Comparison of ENCODE assay signal across 14 cellular contexts in genomic region chr5:159814810-159815585, GRCh38.
"Had no signal": no experiment of that assay in that cellular context is flagged by ENCODE, and none has a peak within 500 bp of the region (broad histone marks: within the 10 kb centered on the region; RNA-seq: fewer than 3 reads in every experiment).

No MANE protein-coding gene starts in this region.

- H3K27me3 ChIP-seq: heart left ventricle, suprapubic skin had no signal

- H3K27ac ChIP-seq: heart left ventricle, left ventricle myocardium inferior, suprapubic skin had no signal

- FAIRE-seq: islet of Langerhans had no signal

- ATAC-seq: heart left ventricle; sciatic nerve; stimulated activated naive CD8-positive, alpha-beta T cell treated with anti-CD3 and anti-CD28 coated beads, Interleukin-15, Interleukin-2, amounts not matched to agents 100 U/mL and 50 U/mL, for 24 hours had no signal

- H3K9me3 ChIP-seq: suprapubic skin had no signal

- H3K4me1 ChIP-seq: left ventricle myocardium inferior had no signal

- DNase-seq: activated CD4-positive, alpha-beta T cell treated with anti-CD3 and anti-CD28 coated beads, Interleukin-2, amount 50 U/mL, for 4 hours; activated gamma-delta T cell treated with Interleukin-2 at 50 U/mL for 16 hours; activated T-cell treated with anti-CD3 and anti-CD28 coated beads, Interleukin-2, amount 50 U/mL, for 48 hours; central memory CD4-positive, alpha-beta T cell; cortex of kidney; effector memory CD4-positive, alpha-beta T cell; heart left ventricle; left ventricle myocardium inferior; mesendoderm; stimulated activated CD4-positive, alpha-beta T cell treated with anti-CD3 and anti-CD28 coated beads, Interleukin-2, amount 100 ng/mL, for 48 hours; stimulated activated naive CD8-positive, alpha-beta T cell treated with anti-CD3 and anti-CD28 coated beads, Interleukin-15, Interleukin-2, amounts not matched to agents 100 U/mL and 50 U/mL, for 24 hours had no signal

- H3K36me3 ChIP-seq: heart left ventricle, left ventricle myocardium inferior, suprapubic skin had no signal

- H3K4me3 ChIP-seq: heart left ventricle, left ventricle myocardium inferior, suprapubic skin had no signal
